ENCODE assay signal across 20 cellular contexts in the genomic region with DNA sequence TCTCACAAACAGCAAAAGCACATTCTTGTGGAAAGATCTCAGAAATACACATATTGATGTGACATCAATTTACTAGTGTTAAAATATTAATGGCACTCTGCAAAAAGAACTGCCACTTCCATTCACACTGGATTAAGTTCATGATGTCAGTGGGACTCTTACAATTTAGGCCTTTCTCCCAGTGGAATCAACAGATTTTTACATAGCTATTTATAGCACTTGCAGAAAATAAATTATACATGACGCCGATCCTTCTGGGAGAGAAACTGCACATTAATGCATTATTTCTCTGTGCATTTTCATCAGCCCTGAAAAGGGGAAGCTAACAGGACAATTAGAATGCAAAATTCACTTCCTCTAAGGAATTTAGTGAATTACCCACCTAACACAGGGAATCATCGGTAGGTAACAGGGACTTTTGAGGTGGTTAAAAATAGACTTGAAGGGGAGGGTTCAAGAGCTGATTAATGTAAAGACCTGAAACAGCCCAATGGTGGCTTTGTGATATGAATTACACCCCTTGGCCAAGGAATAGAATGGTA. TPM values are rescaled to one million over a fixed set of nuclear protein-coding genes. Genes with fewer than 3 reads are reported as not detected.
DNase-seq lines count a peak whose midpoint lies in the region; TF ChIP-seq lines count a peak whose summit lies in the region.
"Had no signal": no experiment of that assay in that cellular context is flagged by ENCODE, and none has a peak within 500 bp of the region (broad histone marks: within the 10 kb centered on the region; RNA-seq: fewer than 3 reads in every experiment).

No MANE protein-coding gene starts in this region.

- TF ChIP-seq CTCF in brain (conservative IDR thresholded peaks at IDR 0.05), result no peak
- no peak for TF ChIP-seq CTCF in mesothelial cell of epicardium (IDR thresholded peaks at IDR 0.05; ENCODE audit: unreplicated experiment)
- TF ChIP-seq CTCF in sigmoid colon (IDR thresholded peaks at IDR 0.05), result no peak
- TF ChIP-seq CTCF in endothelial cell (IDR thresholded peaks at IDR 0.05; ENCODE audit: unreplicated experiment), result no peak

- H3K4me1 ChIP-seq in BLaER1 treated with 17β-estradiol and CSF1 and Interleukin-3, amounts not matched to agents 10 nM and 100 nM, result peaks cover 10 to 47% (median 16%) of the 10 kb centered on the region in 10 experiments; a peak in 14 of 20 replicates
- H3K4me1 ChIP-seq in sigmoid colon, result peaks cover 2 to 26% (median 22%) of the 10 kb centered on the region in 4 donors
- H3K4me1 ChIP-seq: SJCRH30 had no signal

- H3K4me1 Mint-ChIP-seq in brain, result peaks cover 42% of the 10 kb centered on the region
- H3K4me1 Mint-ChIP-seq in mesothelial cell of epicardium, result peaks cover 40% of the 10 kb centered on the region
- peaks cover 5% of the 10 kb centered on the region for H3K4me1 Mint-ChIP-seq in endothelial cell (ENCODE audit: unreplicated experiment)

- H3K4me3 Mint-ChIP-seq in brain, result peak overlapping the region in 3 of 5 experiments; percentile 30 to 55 (median 45)
- H3K4me3 Mint-ChIP-seq in mesothelial cell of epicardium, result no peak overlapping the region
- H3K4me3 Mint-ChIP-seq in endothelial cell (ENCODE audit: unreplicated experiment), result no peak overlapping the region
- H3K4me3 Mint-ChIP-seq: CD8-positive, alpha-beta T cell had no signal

- 39 to 84% methylated on average over 3 of the region's 3 CpGs for WGBS in sigmoid colon, 2 donors

- no peak for TF ChIP-seq EP300 in sigmoid colon (IDR thresholded peaks at IDR 0.05)

- peak overlapping the region in 2 of 11 experiments; percentile 59 to 65; a peak in 4 of 22 replicates for H3K27ac ChIP-seq in BLaER1 treated with 17β-estradiol and CSF1 and Interleukin-3, amounts not matched to agents 10 nM and 100 nM
- H3K27ac ChIP-seq in sigmoid colon, result peak overlapping the region in 3 of 4 donors; percentile 35 to 67 (median 50)
- H3K27ac ChIP-seq: SJCRH30 had no signal

- H3K4me3 ChIP-seq in BLaER1 treated with 17β-estradiol and CSF1 and Interleukin-3, amounts not matched to agents 10 nM and 100 nM, result no peak overlapping the region
- H3K4me3 ChIP-seq in sigmoid colon, result no peak overlapping the region
- H3K4me3 ChIP-seq: GM12878, SJCRH30 had no signal

- peak overlapping the region in 1 of 11 experiments; percentile 42; a peak in 2 of 22 replicates for H3K9ac ChIP-seq in BLaER1 treated with 17β-estradiol and CSF1 and Interleukin-3, amounts not matched to agents 10 nM and 100 nM

- intact Hi-C loops in sigmoid colon (cut with DNase I) (no loop called here), posterior cingulate gyrus (cut with DNase I) (no loop called here)

- no peaks in the 10 kb centered on the region for H3K27me3 ChIP-seq in BLaER1 treated with 17β-estradiol and CSF1 and Interleukin-3, amounts not matched to agents 10 nM and 100 nM
- H3K27me3 ChIP-seq in sigmoid colon, result no peaks in the 10 kb centered on the region
- H3K27me3 ChIP-seq: SJCRH30 had no signal

- peak overlapping the region; percentile 26 to 95 (median 66) for H3K27ac Mint-ChIP-seq in brain
- peak overlapping the region; percentile 50 for H3K27ac Mint-ChIP-seq in mesothelial cell of epicardium
- no peak overlapping the region for H3K27ac Mint-ChIP-seq in endothelial cell (ENCODE audit: unreplicated experiment)
- H3K27ac Mint-ChIP-seq: CD8-positive, alpha-beta T cell had no signal

- peak overlapping the region in 9 of 11 experiments; percentile 4 to 87 (median 25); a peak in 11 of 22 replicates for H3K4me2 ChIP-seq in BLaER1 treated with 17β-estradiol and CSF1 and Interleukin-3, amounts not matched to agents 10 nM and 100 nM

- no peaks in the 10 kb centered on the region for H3K9me3 ChIP-seq in BLaER1 treated with 17β-estradiol and CSF1 and Interleukin-3, amounts not matched to agents 10 nM and 100 nM (replicated peaks in 1 of 11)
- no peaks in the 10 kb centered on the region for H3K9me3 ChIP-seq in sigmoid colon
- H3K9me3 ChIP-seq: SJCRH30 had no signal

- H3K9me3 Mint-ChIP-seq in brain, result no peaks in the 10 kb centered on the region
- no peaks in the 10 kb centered on the region for H3K9me3 Mint-ChIP-seq in mesothelial cell of epicardium
- no peaks in the 10 kb centered on the region for H3K9me3 Mint-ChIP-seq in endothelial cell (ENCODE audit: unreplicated experiment)
- H3K9me3 Mint-ChIP-seq: CD8-positive, alpha-beta T cell had no signal

- H4K20me1 ChIP-seq in BLaER1 treated with 17β-estradiol and CSF1 and Interleukin-3, amounts not matched to agents 10 nM and 100 nM, result no peaks in the 10 kb centered on the region

- no peaks in the 10 kb centered on the region for H3K36me3 ChIP-seq in BLaER1 treated with 17β-estradiol and CSF1 and Interleukin-3, amounts not matched to agents 10 nM and 100 nM
- no peaks in the 10 kb centered on the region for H3K36me3 ChIP-seq in sigmoid colon

- H3K36me3 Mint-ChIP-seq in brain (peaks cover 21% of the 10 kb centered on the region), mesothelial cell of epicardium (no peaks in the 10 kb centered on the region), endothelial cell (ENCODE audit: low read depth, unreplicated experiment) (no peaks in the 10 kb centered on the region)
- H3K36me3 Mint-ChIP-seq: CD8-positive, alpha-beta T cell had no signal

- H3K27me3 Mint-ChIP-seq in brain, result no peaks in the 10 kb centered on the region
- no peaks in the 10 kb centered on the region for H3K27me3 Mint-ChIP-seq in mesothelial cell of epicardium (ENCODE audit: low read depth)
- peaks cover 2% of the 10 kb centered on the region for H3K27me3 Mint-ChIP-seq in endothelial cell (ENCODE audit: unreplicated experiment)

- no peak for TF ChIP-seq POLR2A in sigmoid colon (IDR thresholded peaks at IDR 0.05)

- DNase-seq in mesothelial cell of epicardium (ENCODE audit: low spot score in 2 of 2, unreplicated experiment in 2 of 2) (no peak), sigmoid colon (no peak), NCI-H1105 treated with DMSO at 0.1 percent for 48 hours (lab: John Stamatoyannopoulos, UW) (no peak), posterior cingulate gyrus (no peak), endothelial cell (ENCODE audit: low spot score) (no peak), putamen (ENCODE audit: low spot score) (no peak)
- DNase-seq: CD8-positive, alpha-beta T cell; DND-41; H7; Kasumi-1; NCI-H1048; NCI-H1436; NCI-H187 treated with DMSO at 0.1 percent for 48 hours; NCI-H2107; SJCRH30 had no signal

RNA-seq across cellular contexts. Expression of a gene that starts 15.7 kb away (rescaled TPM):
- polyA plus RNA-seq in brain (ENCODE audit: insufficient read depth, low read depth, low replicate concordance) (1.6 TPM), sigmoid colon (1 to 10 TPM in 1 of 3 donors, under 1 TPM in 1, not detected in 1; 0.23 to 1.1 TPM)
- total RNA-seq in mesothelial cell of epicardium (4.0 to 4.5 TPM (median 4.1 TPM) in 3 replicates), sigmoid colon (1 to 10 TPM; 1.2 to 6.7 (median 3.5) TPM), endothelial cell (ENCODE audit: unreplicated experiment) (0.18 TPM)
- total RNA-seq: CD8-positive, alpha-beta T cell; GM12878; MCF 10A; NCI-H460 had no signal
- polyA plus RNA-seq: GM12878 had no signal

Comparison
In these comparisons a context has a peak if more than half of its experiments do, and no peak if none do; other contexts are left out.
1. H3K4me3 Mint-ChIP-seq: peak in brain (3 of 5); none in mesothelial cell of epicardium (single experiment) and endothelial cell (single experiment).